ENCODE assay signal across 26 cellular contexts in genomic region chr12:94660436-94660835, GRCh38. TPM values are rescaled to one million over a fixed set of nuclear protein-coding genes. Genes with fewer than 3 reads are reported as not detected.
"Had no signal": no experiment of that assay in that cellular context is flagged by ENCODE, and none has a peak within 500 bp of the region (broad histone marks: within the 10 kb centered on the region; RNA-seq: fewer than 3 reads in every experiment).

No MANE protein-coding gene starts in this region.

- H3K4me3 ChIP-seq: cardiac muscle cell had no signal

- H3K27me3 ChIP-seq: cardiac muscle cell had no signal

- H3K4me3 Mint-ChIP-seq: activated CD8-positive, alpha-beta T cell treated with anti-CD3 and anti-CD28 coated beads, Interleukin-2, amount 10 ng/mL, durations not matched to agents 7 days and 5 days; activated naive CD8-positive, alpha-beta T cell treated with anti-CD3 and anti-CD28 coated beads, Interleukin-2, amount 50 U/mL, for 24 hours; brain; T-helper 1 cell treated with Interleukin-12 subunit alpha and Interleukin-12 subunit beta and Interleukin-4 antibody, amounts not matched to agents 30 μg/mL and 1 μg/mL, for 36 hours; WTC11 had no signal

- DNase-seq: activated CD4-positive, alpha-beta T cell treated with anti-CD3 and anti-CD28 coated beads for 48 hours; activated CD4-positive, alpha-beta T cell treated with anti-CD3 and anti-CD28 coated beads, Interleukin-2, amount 50 U/mL, for 4 hours; activated CD4-positive, CD25-positive, alpha-beta regulatory T cell treated with anti-CD3 and anti-CD28 coated beads, Interleukin-2, amount 50 U/mL, for 72 hours; activated CD8-positive, alpha-beta memory T cell treated with anti-CD3 and anti-CD28 coated beads, Interleukin-2, amount 50 U/mL, for 48 hours; activated CD8-positive, alpha-beta T cell treated with anti-CD3 and anti-CD28 coated beads, Interleukin-2, amount 10 ng/mL, durations not matched to agents 7 days and 5 days; activated effector memory CD4-positive, alpha-beta T cell treated with Interleukin-2 at 50 U/mL for 16 hours; activated naive CD4-positive, alpha-beta T cell; activated naive CD8-positive, alpha-beta T cell treated with anti-CD3 and anti-CD28 coated beads, Interleukin-2, amount 50 U/mL, for 24 hours; activated T-cell treated with anti-CD3 and anti-CD28 coated beads, Interleukin-2, amount 50 U/mL, for 1 hour; amniotic stem cell; NCI-H1105 treated with DMSO at 0.1 percent for 48 hours; NCI-H1436 treated with DMSO at 0.1 percent for 48 hours; NCI-H187 treated with DMSO at 0.1 percent for 48 hours; NCI-H2081 treated with DMSO at 0.1 percent for 48 hours; NCI-H446 treated with DMSO at 0.1 percent for 48 hours; NCI-H524 treated with DMSO at 0.1 percent for 48 hours; NK-92 treated with Interleukin-12 subunit alpha and Interleukin-12 subunit beta, amount 100 ng/mL, for 24 hours; OCI-M1; RPMI8226; SHP77 had no signal

- H3K27ac Mint-ChIP-seq: activated CD8-positive, alpha-beta T cell treated with anti-CD3 and anti-CD28 coated beads, Interleukin-2, amount 10 ng/mL, durations not matched to agents 7 days and 5 days; activated naive CD4-positive, alpha-beta T cell treated with anti-CD3 and anti-CD28 coated beads, Interleukin-2, amount 50 U/mL, for 72 hours; activated naive CD8-positive, alpha-beta T cell treated with anti-CD3 and anti-CD28 coated beads, Interleukin-2, amount 50 U/mL, for 24 hours; T-helper 1 cell treated with Interleukin-12 subunit alpha and Interleukin-12 subunit beta and Interleukin-4 antibody, amounts not matched to agents 30 μg/mL and 1 μg/mL, for 36 hours; WTC11 had no signal

- H3K36me3 ChIP-seq: cardiac muscle cell had no signal

- H3K4me1 Mint-ChIP-seq: activated naive CD8-positive, alpha-beta T cell treated with anti-CD3 and anti-CD28 coated beads, Interleukin-2, amount 50 U/mL, for 24 hours had no signal

- H3K27ac ChIP-seq: cardiac muscle cell had no signal

- FAIRE-seq: astrocyte had no signal

- H3K9me3 Mint-ChIP-seq: activated naive CD4-positive, alpha-beta T cell treated with anti-CD3 and anti-CD28 coated beads, Interleukin-2, amount 50 U/mL, for 72 hours; activated naive CD8-positive, alpha-beta T cell treated with anti-CD3 and anti-CD28 coated beads, Interleukin-2, amount 50 U/mL, for 24 hours; brain; T-helper 1 cell treated with Interleukin-12 subunit alpha and Interleukin-12 subunit beta and Interleukin-4 antibody, amounts not matched to agents 30 μg/mL and 1 μg/mL, for 36 hours; WTC11 had no signal

- H3K36me3 Mint-ChIP-seq: activated naive CD4-positive, alpha-beta T cell treated with anti-CD3 and anti-CD28 coated beads, Interleukin-2, amount 50 U/mL, for 72 hours; brain; WTC11 had no signal

RNA-seq across cellular contexts. Expression of gene TMCC3, which starts 10.1 kb away (rescaled TPM):
- total RNA-seq: activated naive CD4-positive, alpha-beta T cell treated with anti-CD3 and anti-CD28 coated beads, Interleukin-2, amount 50 U/mL, for 72 hours had no signal
